33 cellular contexts compared by ENCODE assay signal in the genomic region with DNA sequence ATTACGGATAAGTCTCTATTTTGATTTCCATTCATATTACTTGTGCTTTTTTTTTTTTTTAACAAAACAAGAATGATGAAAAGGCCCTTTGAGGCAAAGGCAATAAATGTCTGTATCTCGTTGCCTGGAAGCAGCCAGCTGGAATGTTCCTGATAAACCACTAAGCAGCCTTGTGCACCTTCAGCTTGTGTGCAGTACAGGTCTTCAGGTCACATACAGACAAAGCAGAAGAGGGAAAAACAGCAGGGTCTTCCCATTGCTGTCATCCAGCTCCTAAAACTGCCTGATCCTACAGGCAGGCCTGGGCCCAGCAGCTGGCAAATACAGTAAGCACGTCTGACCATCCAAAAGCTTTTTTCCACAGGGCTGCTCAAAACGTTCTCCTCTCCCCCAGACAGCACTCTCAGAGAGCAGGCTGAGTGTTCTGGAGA. TPM values are rescaled to one million over a fixed set of nuclear protein-coding genes. Genes with fewer than 3 reads are reported as not detected.
DNase-seq lines count a peak whose midpoint lies in the region; ATAC-seq and TF ChIP-seq lines count a peak whose summit lies in the region.
"Had no signal": no experiment of that assay in that cellular context is flagged by ENCODE, and none has a peak within 500 bp of the region (broad histone marks: within the 10 kb centered on the region; RNA-seq: fewer than 3 reads in every experiment).

No MANE protein-coding gene starts in this region.

- H3K36me3 ChIP-seq in left ventricle myocardium inferior (no peaks in the 10 kb centered on the region), upper lobe of right lung (no peaks in the 10 kb centered on the region), PC-9 (ENCODE audit: low read depth) (no peaks in the 10 kb centered on the region)
- H3K36me3 ChIP-seq: heart right ventricle, right atrium auricular region had no signal

- TF ChIP-seq CTCF in left ventricle myocardium inferior (IDR thresholded peaks at IDR 0.05; ENCODE audit: borderline replicate concordance), result no peak
- TF ChIP-seq CTCF in mesothelial cell of epicardium (IDR thresholded peaks at IDR 0.05; ENCODE audit: unreplicated experiment), result no peak
- no peak for TF ChIP-seq CTCF in upper lobe of right lung (IDR thresholded peaks at IDR 0.05)
- TF ChIP-seq CTCF in PC-9 (conservative IDR thresholded peaks at IDR 0.05), result no peak

- no peak overlapping the region for H3K4me3 ChIP-seq in right cardiac atrium (ENCODE audit: low read length)
- H3K4me3 ChIP-seq in left ventricle myocardium inferior, result no peak overlapping the region
- no peak overlapping the region for H3K4me3 ChIP-seq in upper lobe of right lung
- no peak overlapping the region for H3K4me3 ChIP-seq in PC-9
- H3K4me3 ChIP-seq: A549, heart right ventricle, right atrium auricular region, smooth muscle cell had no signal

- ATAC-seq in right cardiac atrium (no peak), upper lobe of right lung (peak; percentile 29)
- ATAC-seq: A549; activated naive CD4-positive, alpha-beta T cell treated with anti-CD3 and anti-CD28 coated beads, Interleukin-2, amount 50 U/mL, for 72 hours; esophagus mucosa; Panc1; stimulated activated naive CD8-positive, alpha-beta T cell treated with anti-CD3 and anti-CD28 coated beads, Interleukin-15, Interleukin-2, amounts not matched to agents 100 U/mL and 50 U/mL, for 24 hours; WTC11 had no signal

- no peaks in the 10 kb centered on the region for H3K79me2 ChIP-seq in PC-9 (ENCODE audit: low read depth)
- H3K79me2 ChIP-seq: parathyroid adenoma had no signal

- H3K36me3 Mint-ChIP-seq in mesothelial cell of epicardium, result peaks cover 2% of the 10 kb centered on the region
- H3K36me3 Mint-ChIP-seq: activated naive CD4-positive, alpha-beta T cell treated with anti-CD3 and anti-CD28 coated beads, Interleukin-2, amount 50 U/mL, for 72 hours; CD4-positive, CD25-positive, alpha-beta regulatory T cell; WTC11 had no signal

- DNase-seq in right cardiac atrium (no peak), left ventricle myocardium inferior (no peak), caudate nucleus (lab: John Stamatoyannopoulos, UW) (peak in 6 of 61 donors; percentile 19 to 37 (median 26)), mesothelial cell of epicardium (ENCODE audit: low spot score in 2 of 2, unreplicated experiment in 2 of 2) (no peak), upper lobe of right lung (peak; percentile 6), DMS 273 treated with DMSO at 0.1 percent for 48 hours (lab: John Stamatoyannopoulos, UW) (no peak), PC-9 (no peak), UCSD-AML1 (lab: John Stamatoyannopoulos, UW; ENCODE audit: unreplicated experiment) (no peak)
- DNase-seq: activated CD4-positive, alpha-beta T cell treated with anti-CD3 and anti-CD28 coated beads, Interleukin-2, amount 10 ng/mL, durations not matched to agents 24 days and 14 days; activated CD8-positive, alpha-beta memory T cell treated with anti-CD3 and anti-CD28 coated beads for 24 hours; activated effector memory CD4-positive, alpha-beta T cell treated with Interleukin-2 at 50 U/mL for 16 hours; AML-193; CD4-positive, CD25-positive, alpha-beta regulatory T cell; heart right ventricle; MM.1S; NCI-H1105 treated with DMSO at 0.1 percent for 48 hours; NCI-H2029; NCI-H226; NCI-H69; stimulated activated CD4-positive, alpha-beta T cell treated with anti-CD3 and anti-CD28 coated beads, Interleukin-1b, Interleukin-23, amount 100 ng/mL, for 48 hours; stimulated activated naive CD8-positive, alpha-beta T cell treated with anti-CD3 and anti-CD28 coated beads, Interleukin-15, Interleukin-2, amounts not matched to agents 100 U/mL and 50 U/mL, for 24 hours; T-helper 9 cell had no signal

- H3K4me1 ChIP-seq in right cardiac atrium (ENCODE audit: control insufficient read depth, insufficient read depth, low read length) (peaks cover 5% of the 10 kb centered on the region), left ventricle myocardium inferior (peaks cover 17% of the 10 kb centered on the region), upper lobe of right lung (no peaks in the 10 kb centered on the region), PC-9 (replicated peaks; ENCODE audit: insufficient read depth) (no peaks in the 10 kb centered on the region)
- H3K4me1 ChIP-seq: A549 had no signal

- H3K4me1 Mint-ChIP-seq in mesothelial cell of epicardium, result peaks cover 13% of the 10 kb centered on the region
- H3K4me1 Mint-ChIP-seq: activated CD4-positive, alpha-beta T cell treated with anti-CD3 and anti-CD28 coated beads, Interleukin-2, amount 10 ng/mL, durations not matched to agents 24 days and 14 days; CD4-positive, CD25-positive, alpha-beta regulatory T cell had no signal

- H3K4me3 Mint-ChIP-seq in mesothelial cell of epicardium, result no peak overlapping the region
- H3K4me3 Mint-ChIP-seq: activated CD4-positive, alpha-beta T cell treated with anti-CD3 and anti-CD28 coated beads, Interleukin-2, amount 10 ng/mL, durations not matched to agents 24 days and 14 days; CD4-positive, CD25-positive, alpha-beta regulatory T cell; dendritic cell treated with granulocyte-macrophage colony-stimulating factor and Interleukin-4, amounts not matched to agents 40 ng/mL and 50 ng/mL, for 4 days; neural crest cell; WTC11 had no signal

- POLR2A ChIA-PET in PC-9 (lab: Charles Lee; ENCODE audit: unreplicated experiment), result interaction anchor here (0.6 kb wide), 1 partner anchor 107 kb away, joined by 7 read pairs; no protein-coding TSS in a partner anchor

- H3K9me3 Mint-ChIP-seq in mesothelial cell of epicardium, result no peaks in the 10 kb centered on the region
- H3K9me3 Mint-ChIP-seq: activated CD4-positive, alpha-beta T cell treated with anti-CD3 and anti-CD28 coated beads, Interleukin-2, amount 10 ng/mL, durations not matched to agents 24 days and 14 days; activated naive CD4-positive, alpha-beta T cell treated with anti-CD3 and anti-CD28 coated beads, Interleukin-2, amount 50 U/mL, for 72 hours; CD4-positive, CD25-positive, alpha-beta regulatory T cell; dendritic cell treated with granulocyte-macrophage colony-stimulating factor and Interleukin-4, amounts not matched to agents 40 ng/mL and 50 ng/mL, for 4 days; neural crest cell; WTC11 had no signal

- H3K27me3 ChIP-seq in right cardiac atrium (ENCODE audit: control insufficient read depth, insufficient read depth) (no peaks in the 10 kb centered on the region), left ventricle myocardium inferior (ENCODE audit: low read depth) (no peaks in the 10 kb centered on the region), upper lobe of right lung (no peaks in the 10 kb centered on the region), PC-9 (ENCODE audit: insufficient read depth, low read depth) (0 out of 2 replicates have a peak, but pooled peaks cover 14% of the 10 kb centered on the region)
- H3K27me3 ChIP-seq: heart right ventricle, right atrium auricular region had no signal

- H4K20me1 ChIP-seq in PC-9 (ENCODE audit: insufficient read depth), result no peaks in the 10 kb centered on the region

- BruUV-seq in PC-9 (replicated peaks; lab: Mats Ljungman, UMichigan), result no TSS peak

- no peaks in the 10 kb centered on the region for H3K9me2 ChIP-seq in PC-9 (ENCODE audit: insufficient read depth)

- CTCF ChIA-PET in PC-9 (lab: Charles Lee), result no interaction called here

- H3K27me3 Mint-ChIP-seq in mesothelial cell of epicardium (ENCODE audit: low read depth), result no peaks in the 10 kb centered on the region

- no peak overlapping the region for H2AFZ ChIP-seq in PC-9
- H2AFZ ChIP-seq: parathyroid adenoma had no signal

- 37% methylated on average over 4 of the region's 4 CpGs for WGBS in right cardiac atrium

- intact Hi-C loops in right cardiac atrium (cut with DNase I), result no loop called here
- intact Hi-C loops in left ventricle myocardium inferior (cut with micrococcal nuclease), result no loop called here
- intact Hi-C loops in upper lobe of right lung (cut with DNase I), result no loop called here
- intact Hi-C loops in PC-9 (cut with micrococcal nuclease; ENCODE audit: unreplicated experiment), result no loop called here

- H3K27ac ChIP-seq in right cardiac atrium (ENCODE audit: low read length) (peak overlapping the region; percentile 52), left ventricle myocardium inferior (replicated peaks) (no peak overlapping the region), caudate nucleus (ENCODE audit: low read depth, low read length) (peak overlapping the region; percentile 81), upper lobe of right lung (no peak overlapping the region), PC-9 (no peak overlapping the region)
- H3K27ac ChIP-seq: A549, KMS-11, parathyroid adenoma had no signal

- H3K9me3 ChIP-seq in right cardiac atrium (ENCODE audit: control insufficient read depth, low read length) (no peaks in the 10 kb centered on the region), left ventricle myocardium inferior (replicated peaks) (no peaks in the 10 kb centered on the region), upper lobe of right lung (no peaks in the 10 kb centered on the region), PC-9 (ENCODE audit: insufficient read depth, low read depth) (no peaks in the 10 kb centered on the region)
- H3K9me3 ChIP-seq: A549, heart right ventricle, right atrium auricular region had no signal

- H3K4me2 ChIP-seq in PC-9, result no peak overlapping the region
- H3K4me2 ChIP-seq: A549, KMS-11, smooth muscle cell had no signal

- no peaks in the 10 kb centered on the region for H3F3A ChIP-seq in PC-9 (ENCODE audit: insufficient read depth, low read depth)

- peak overlapping the region; percentile 37 for H3K27ac Mint-ChIP-seq in mesothelial cell of epicardium
- H3K27ac Mint-ChIP-seq: activated CD4-positive, alpha-beta T cell treated with anti-CD3 and anti-CD28 coated beads, Interleukin-2, amount 10 ng/mL, durations not matched to agents 24 days and 14 days; activated naive CD4-positive, alpha-beta T cell treated with anti-CD3 and anti-CD28 coated beads, Interleukin-2, amount 50 U/mL, for 72 hours; CD4-positive, CD25-positive, alpha-beta regulatory T cell; dendritic cell treated with granulocyte-macrophage colony-stimulating factor and Interleukin-4, amounts not matched to agents 40 ng/mL and 50 ng/mL, for 4 days; WTC11 had no signal

RNA-seq across cellular contexts. Expression of a gene that starts 14.5 kb away (rescaled TPM):
- total RNA-seq in right cardiac atrium, result 1 to 10 TPM; 4.8 to 9.7 (median 6.4) TPM
- 2.9 TPM for polyA plus RNA-seq in right cardiac atrium
- 8.7 TPM for total RNA-seq in left ventricle myocardium inferior
- 14.4 to 16.7 TPM (median 15.4 TPM) in 3 replicates for total RNA-seq in mesothelial cell of epicardium
- 10.7 TPM for total RNA-seq in upper lobe of right lung
- total RNA-seq in PC-9 (2021), result 0.20 TPM in 1 of 2 replicates, not detected in the other

Comparison
In these comparisons a context has a peak if more than half of its experiments do, and no peak if none do; other contexts are left out.
1. H3K27ac ChIP-seq: peak in right cardiac atrium (single experiment) and caudate nucleus (single experiment); none in left ventricle myocardium inferior (single experiment), upper lobe of right lung (single experiment) and PC-9 (single experiment).